In the genomic region with DNA sequence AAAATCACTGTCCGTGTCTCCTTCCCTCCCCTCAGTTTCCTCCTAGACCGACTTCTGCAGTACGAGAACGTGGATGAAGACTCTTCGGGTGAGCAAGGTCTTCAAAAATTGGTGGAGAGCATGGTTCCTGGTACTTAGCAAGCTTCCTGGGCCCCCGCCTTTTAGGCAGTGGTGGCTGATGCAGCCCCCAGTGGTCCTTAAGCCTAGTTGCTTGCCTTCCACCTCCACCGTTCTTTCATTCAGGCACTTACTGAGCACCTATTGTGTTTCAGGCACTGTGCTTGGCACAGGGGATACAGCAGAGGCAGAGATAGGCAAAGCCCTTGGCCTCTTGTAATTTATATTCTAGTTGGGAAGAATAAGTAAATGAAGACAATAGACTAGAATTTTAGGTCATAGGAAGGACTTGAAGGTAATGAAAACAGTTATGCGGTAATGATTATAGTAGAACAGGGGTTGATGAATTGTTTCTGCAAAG, we compare ENCODE assay signal across 8 cellular contexts. TPM values are rescaled to one million over a fixed set of nuclear protein-coding genes. Genes with fewer than 3 reads are reported as not detected.
A peak's percentile ranks its signal among the peaks of the same experiment; 100 is the strongest.
DNase-seq lines count a peak whose midpoint lies in the region; TF ChIP-seq lines count a peak whose summit lies in the region.

No MANE protein-coding gene starts in this region.

- H3K4me1 ChIP-seq in A673 (ENCODE audit: insufficient read depth, low read length, poor library complexity, severe bottlenecking) (peaks cover 16% of the 10 kb centered on the region), HUES48 (ENCODE audit: control insufficient read depth, insufficient read depth, low read length) (peaks cover 12% of the 10 kb centered on the region; the same call in 1 of the 2 replicates), mononuclear cell (ENCODE audit: insufficient read depth, low read length) (peaks cover 28% of the 10 kb centered on the region)

- H3K4me1 Mint-ChIP-seq in brain: peaks cover 30% of the 10 kb centered on the region

- peak overlapping the region; percentile 63 for H3K9ac ChIP-seq in HUES48 (ENCODE audit: low read depth, low read length)

- H3K9me3 Mint-ChIP-seq in brain: peaks cover 0 to 3% (median 0%) of the 10 kb centered on the region in 5 experiments

- no TSS peak for BruUV-seq in A673 (replicated peaks; lab: Mats Ljungman, UMichigan)

- H3K27me3 Mint-ChIP-seq in brain: peaks cover 16% of the 10 kb centered on the region

- H3K9me3 ChIP-seq in A673 (ENCODE audit: low read depth, low read length, poor library complexity, severe bottlenecking) (no peaks in the 10 kb centered on the region), HUES48 (ENCODE audit: control insufficient read depth, insufficient read depth, low read length) (no peaks in the 10 kb centered on the region), mononuclear cell (ENCODE audit: low read depth, low read length) (no peaks in the 10 kb centered on the region)

- H3K4me3 Mint-ChIP-seq in brain: peak overlapping the region; percentile 98 to 100 (median 98)

- CTCF ChIA-PET in A673 (lab: Charles Lee): no interaction called here

- TF ChIP-seq CTCF in A673 (conservative IDR thresholded peaks at IDR 0.05; ENCODE audit: low read depth, low read length) (no peak), brain (conservative IDR thresholded peaks at IDR 0.05) (no peak)

- peaks cover 28% of the 10 kb centered on the region for H3K36me3 ChIP-seq in A673 (ENCODE audit: insufficient read depth, low read length, poor library complexity, severe bottlenecking)
- H3K36me3 ChIP-seq in HUES48 (ENCODE audit: control insufficient read depth, insufficient read depth, low read length): peaks cover 28% of the 10 kb centered on the region

- no peaks in the 10 kb centered on the region for H3K27me3 ChIP-seq in A673 (replicated peaks; ENCODE audit: insufficient read depth, low read depth, low read length, poor library complexity)
- H3K27me3 ChIP-seq in HUES48 (ENCODE audit: control insufficient read depth, insufficient read depth, low read length): no peaks in the 10 kb centered on the region
- no peaks in the 10 kb centered on the region for H3K27me3 ChIP-seq in mononuclear cell (ENCODE audit: insufficient read depth, low read length)

- peak overlapping the region; percentile 94 to 99 (median 98) for H3K27ac Mint-ChIP-seq in brain

- POLR2A ChIA-PET in A673 (lab: Charles Lee; ENCODE audit: low non-redundant PET): no interaction called here

- H3K27ac ChIP-seq in A673 (ENCODE audit: low read depth, low read length, poor library complexity, severe bottlenecking): peak overlapping the region; percentile 91
- peak overlapping the region; percentile 53 for H3K27ac ChIP-seq in HUES48 (ENCODE audit: low read depth, low read length)

- intact Hi-C loops in A673 (cut with micrococcal nuclease; ENCODE audit: unreplicated experiment) (no loop called here), posterior cingulate gyrus (cut with DNase I) (loop anchor here (10.0 kb wide), 1 partner anchor 182 kb away; a partner anchor contains a TSS)

- H3K36me3 Mint-ChIP-seq in brain: peaks cover 14% of the 10 kb centered on the region

- H3K4me3 ChIP-seq in A673 (ENCODE audit: low read depth, low read length, poor library complexity, severe bottlenecking) (peak overlapping the region; percentile 66), HUES48 (ENCODE audit: low read depth, low read length) (peak overlapping the region; percentile 82), mononuclear cell (ENCODE audit: low read length) (peak overlapping the region; percentile 96)

- peak; percentile 36 for DNase-seq in A673 (ENCODE audit: low spot score)
- DNase-seq in amniotic stem cell (lab: John Stamatoyannopoulos, UW): no peak
- no peak for DNase-seq in posterior cingulate gyrus
- DNase-seq in NCI-H1105 (lab: John Stamatoyannopoulos, UW): no peak
- DNase-seq in iPS-NIHi7 (ENCODE audit: extremely low spot score): no peak

RNA-seq across cellular contexts. Expression of a gene that starts 0.8 kb away (rescaled TPM):
- total RNA-seq in A673 (2021) (115 and 120 TPM in 2 replicates), mononuclear cell (32.0 TPM)
- 147 TPM for polyA plus RNA-seq in brain (ENCODE audit: insufficient read depth, low read depth, low replicate concordance)

RNA-seq across cellular contexts. Expression of a gene that starts 1.4 kb away (rescaled TPM):
- total RNA-seq in A673 (2021): 29.7 and 33.2 TPM in 2 replicates
- 85.9 TPM for polyA plus RNA-seq in brain (ENCODE audit: insufficient read depth, low read depth, low replicate concordance)
- total RNA-seq in mononuclear cell: 3.9 TPM

RNA-seq across cellular contexts. Expression of a gene that starts 14.0 kb away (rescaled TPM):
- total RNA-seq in A673 (2021): 3.2 and 5.4 TPM in 2 replicates
- polyA plus RNA-seq in brain (ENCODE audit: insufficient read depth, low read depth, low replicate concordance): 23.1 TPM
- total RNA-seq in mononuclear cell: not detected

RNA-seq across cellular contexts. Expression of a gene that starts 23.1 kb away (rescaled TPM):
- total RNA-seq in A673 (2021) (49.9 and 50.2 TPM in 2 replicates), mononuclear cell (10.5 TPM)
- 45.4 TPM for polyA plus RNA-seq in brain (ENCODE audit: insufficient read depth, low read depth, low replicate concordance)

RNA-seq across cellular contexts. Expression of a gene that starts 26.2 kb away (rescaled TPM):
- not detected in 2 replicates for total RNA-seq in A673 (2021)
- not detected for polyA plus RNA-seq in brain (ENCODE audit: insufficient read depth, low read depth, low replicate concordance)
- total RNA-seq in mononuclear cell: not detected
